Comparison of ENCODE assay signal across 9 cellular contexts in the genomic region with DNA sequence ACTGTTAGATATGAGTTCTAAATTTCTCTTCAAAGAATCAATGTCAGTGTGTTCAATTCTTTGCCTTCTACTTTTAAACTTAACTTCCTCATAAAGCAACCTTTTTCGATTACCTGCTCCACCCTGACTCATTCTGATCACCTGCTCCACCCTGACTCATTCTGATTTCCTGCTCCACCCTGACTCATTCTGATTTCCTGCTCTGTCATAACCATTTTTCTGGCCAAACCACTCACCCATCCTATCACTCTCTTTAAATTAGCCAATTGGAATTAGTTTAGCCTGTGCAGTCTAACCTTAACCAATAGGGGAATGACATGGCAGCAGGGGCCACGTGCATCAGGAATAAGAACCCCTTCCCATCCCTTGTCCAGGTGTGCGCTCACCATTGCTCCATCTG. TPM values are rescaled to one million over a fixed set of nuclear protein-coding genes. Genes with fewer than 3 reads are reported as not detected.
DNase-seq lines count a peak whose midpoint lies in the region; ATAC-seq lines count a peak whose summit lies in the region.
"Not testable (repeated sequence)": the region's sequence is repeated elsewhere in the genome, so short reads cannot be mapped to it uniquely, and the experiment has no call there.
"Had no signal": no experiment of that assay in that cellular context is flagged by ENCODE, and none has a peak within 500 bp of the region (broad histone marks: within the 10 kb centered on the region; RNA-seq: fewer than 3 reads in every experiment).

No MANE protein-coding gene starts in this region.

- peaks cover 22% of the 10 kb centered on the region for H3K9me3 Mint-ChIP-seq in T-helper 1 cell treated with Interleukin-12 subunit alpha and Interleukin-12 subunit beta and Interleukin-4 antibody, amounts not matched to agents 30 μg/mL and 1 μg/mL, for 36 hours
- peaks cover 17% of the 10 kb centered on the region for H3K9me3 Mint-ChIP-seq in activated CD4-positive, alpha-beta T cell treated with anti-CD3 and anti-CD28 coated beads, Interleukin-2, amount 10 ng/mL, durations not matched to agents 7 days and 5 days
- not testable (repeated sequence) for H3K9me3 Mint-ChIP-seq in activated CD8-positive, alpha-beta T cell treated with anti-CD3 and anti-CD28 coated beads, Interleukin-2, amount 10 ng/mL, durations not matched to agents 7 days and 5 days (ENCODE audit: insufficient read depth)
- H3K9me3 Mint-ChIP-seq in activated naive CD4-positive, alpha-beta T cell treated with anti-CD3 and anti-CD28 coated beads, Interleukin-2, amount 50 U/mL, for 72 hours, result peaks cover 14 to 32% of the 10 kb centered on the region in 2 donors

- DNase-seq in ELR (ENCODE audit: low read depth), result peak; percentile 17
- DNase-seq in activated CD4-positive, alpha-beta T cell treated with anti-CD3 and anti-CD28 coated beads, Interleukin-2, amount 10 ng/mL, durations not matched to agents 7 days and 5 days, result peak; percentile 6
- DNase-seq in activated CD8-positive, alpha-beta T cell treated with anti-CD3 and anti-CD28 coated beads, Interleukin-2, amount 10 ng/mL, durations not matched to agents 7 days and 5 days; activated naive CD4-positive, alpha-beta T cell treated with anti-CD3 and anti-CD28 coated beads, Interleukin-2, amount 50 U/mL, for 72 hours (ENCODE audit: low spot score in 2 of 2); epithelial cell of prostate (ENCODE audit: low read depth, low spot score): not testable (repeated sequence)
- peak; percentile 1 for DNase-seq in renal cortical epithelial cell (ENCODE audit: low read depth)

- not testable (repeated sequence) for ATAC-seq in activated CD8-positive, alpha-beta T cell treated with anti-CD3 and anti-CD28 coated beads, Interleukin-2, amount 10 ng/mL, durations not matched to agents 7 days and 5 days
- ATAC-seq in activated naive CD4-positive, alpha-beta T cell treated with anti-CD3 and anti-CD28 coated beads, Interleukin-2, amount 50 U/mL, for 72 hours, result peak; percentile 51 to 79

- H3K27ac Mint-ChIP-seq in T-helper 1 cell treated with Interleukin-12 subunit alpha and Interleukin-12 subunit beta and Interleukin-4 antibody, amounts not matched to agents 30 μg/mL and 1 μg/mL, for 36 hours, result peak overlapping the region; percentile 60
- peak overlapping the region; percentile 36 for H3K27ac Mint-ChIP-seq in activated CD4-positive, alpha-beta T cell treated with anti-CD3 and anti-CD28 coated beads, Interleukin-2, amount 10 ng/mL, durations not matched to agents 7 days and 5 days
- peak overlapping the region; percentile 14 for H3K27ac Mint-ChIP-seq in activated CD8-positive, alpha-beta T cell treated with anti-CD3 and anti-CD28 coated beads, Interleukin-2, amount 10 ng/mL, durations not matched to agents 7 days and 5 days
- H3K27ac Mint-ChIP-seq in activated naive CD4-positive, alpha-beta T cell treated with anti-CD3 and anti-CD28 coated beads, Interleukin-2, amount 50 U/mL, for 72 hours, result not testable (repeated sequence)

- CTCF ChIA-PET in activated CD4-positive, alpha-beta T cell treated with anti-CD3 and anti-CD28 coated beads, Interleukin-2, amount 10 ng/mL, durations not matched to agents 7 days and 5 days (lab: Charles Lee); activated CD8-positive, alpha-beta T cell treated with anti-CD3 and anti-CD28 coated beads, Interleukin-2, amount 10 ng/mL, durations not matched to agents 7 days and 5 days (lab: Charles Lee): not testable (repeated sequence)

- POLR2A ChIA-PET in activated CD4-positive, alpha-beta T cell treated with anti-CD3 and anti-CD28 coated beads, Interleukin-2, amount 10 ng/mL, durations not matched to agents 7 days and 5 days (lab: Charles Lee); activated CD8-positive, alpha-beta T cell treated with anti-CD3 and anti-CD28 coated beads, Interleukin-2, amount 10 ng/mL, durations not matched to agents 7 days and 5 days (lab: Charles Lee): not testable (repeated sequence)

- not testable (repeated sequence) for H3K4me3 Mint-ChIP-seq in T-helper 1 cell treated with Interleukin-12 subunit alpha and Interleukin-12 subunit beta and Interleukin-4 antibody, amounts not matched to agents 30 μg/mL and 1 μg/mL, for 36 hours; activated CD4-positive, alpha-beta T cell treated with anti-CD3 and anti-CD28 coated beads, Interleukin-2, amount 10 ng/mL, durations not matched to agents 7 days and 5 days; activated CD8-positive, alpha-beta T cell treated with anti-CD3 and anti-CD28 coated beads, Interleukin-2, amount 10 ng/mL, durations not matched to agents 7 days and 5 days

- not testable (repeated sequence) for H3K36me3 Mint-ChIP-seq in T-helper 1 cell treated with Interleukin-12 subunit alpha and Interleukin-12 subunit beta and Interleukin-4 antibody, amounts not matched to agents 30 μg/mL and 1 μg/mL, for 36 hours (ENCODE audit: low read depth); activated CD4-positive, alpha-beta T cell treated with anti-CD3 and anti-CD28 coated beads, Interleukin-2, amount 10 ng/mL, durations not matched to agents 7 days and 5 days (ENCODE audit: low read depth); activated CD8-positive, alpha-beta T cell treated with anti-CD3 and anti-CD28 coated beads, Interleukin-2, amount 10 ng/mL, durations not matched to agents 7 days and 5 days (ENCODE audit: low read depth)
- peaks cover 23 to 27% of the 10 kb centered on the region in 2 donors for H3K36me3 Mint-ChIP-seq in activated naive CD4-positive, alpha-beta T cell treated with anti-CD3 and anti-CD28 coated beads, Interleukin-2, amount 50 U/mL, for 72 hours

- H3K27me3 Mint-ChIP-seq in T-helper 1 cell treated with Interleukin-12 subunit alpha and Interleukin-12 subunit beta and Interleukin-4 antibody, amounts not matched to agents 30 μg/mL and 1 μg/mL, for 36 hours (ENCODE audit: low read depth); activated CD4-positive, alpha-beta T cell treated with anti-CD3 and anti-CD28 coated beads, Interleukin-2, amount 10 ng/mL, durations not matched to agents 7 days and 5 days; activated CD8-positive, alpha-beta T cell treated with anti-CD3 and anti-CD28 coated beads, Interleukin-2, amount 10 ng/mL, durations not matched to agents 7 days and 5 days (ENCODE audit: low read depth): not testable (repeated sequence)

- not testable (repeated sequence) for H3K4me1 Mint-ChIP-seq in T-helper 1 cell treated with Interleukin-12 subunit alpha and Interleukin-12 subunit beta and Interleukin-4 antibody, amounts not matched to agents 30 μg/mL and 1 μg/mL, for 36 hours (ENCODE audit: low read depth); activated CD8-positive, alpha-beta T cell treated with anti-CD3 and anti-CD28 coated beads, Interleukin-2, amount 10 ng/mL, durations not matched to agents 7 days and 5 days (ENCODE audit: low read depth)
- H3K4me1 Mint-ChIP-seq in activated CD4-positive, alpha-beta T cell treated with anti-CD3 and anti-CD28 coated beads, Interleukin-2, amount 10 ng/mL, durations not matched to agents 7 days and 5 days, result peaks cover 15% of the 10 kb centered on the region

- H3K27ac ChIP-seq in epithelial cell of prostate, result peak overlapping the region; percentile 52

RNA-seq across cellular contexts. Expression of a gene that starts 21.7 kb away (rescaled TPM):
- total RNA-seq in activated CD4-positive, alpha-beta T cell treated with anti-CD3 and anti-CD28 coated beads, Interleukin-2, amount 10 ng/mL, durations not matched to agents 7 days and 5 days, result 1 to 10 TPM; 8.0 to 8.5 TPM
- 1 to 10 TPM; 3.0 to 4.2 TPM for total RNA-seq in activated CD8-positive, alpha-beta T cell treated with anti-CD3 and anti-CD28 coated beads, Interleukin-2, amount 10 ng/mL, durations not matched to agents 7 days and 5 days
- 1 to 10 TPM; 5.4 to 7.1 TPM for total RNA-seq in activated naive CD4-positive, alpha-beta T cell treated with anti-CD3 and anti-CD28 coated beads, Interleukin-2, amount 50 U/mL, for 72 hours
- 1.2 and 7.6 TPM in 2 replicates for total RNA-seq in renal cortical epithelial cell
- total RNA-seq: A673, G401 had no signal
